In the genomic region with DNA sequence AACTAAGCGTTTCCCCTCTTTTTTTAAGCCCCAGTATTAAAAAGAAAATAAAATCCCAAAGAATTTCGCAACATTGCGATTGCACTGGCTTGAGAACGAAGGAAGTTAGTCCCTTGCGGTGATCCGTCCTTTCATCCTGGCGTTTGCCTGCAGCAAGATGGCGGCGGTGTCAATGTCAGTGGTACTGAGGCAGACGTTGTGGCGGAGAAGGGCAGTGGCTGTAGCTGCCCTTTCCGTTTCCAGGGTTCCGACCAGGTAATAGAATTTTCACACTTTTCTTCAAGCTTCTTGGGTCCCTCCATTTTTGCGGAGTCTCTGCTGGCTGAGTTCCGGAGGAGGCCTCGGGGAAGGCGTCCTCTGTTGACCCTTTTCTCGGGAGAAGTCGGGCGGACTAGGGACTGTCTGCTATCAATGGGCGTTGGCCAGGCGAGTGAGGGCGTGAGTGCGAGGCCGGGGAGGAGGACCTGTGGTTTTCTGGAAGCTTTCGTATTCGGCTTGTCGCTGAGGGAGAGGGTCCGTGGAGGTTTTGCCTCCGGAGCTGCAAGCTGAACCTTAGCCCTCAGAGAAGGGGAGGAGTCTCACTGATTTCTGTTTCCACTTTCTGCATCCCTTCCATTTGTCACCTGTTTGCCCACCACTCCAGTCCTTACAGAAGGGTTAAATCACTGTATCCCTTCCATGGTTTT, we compare ENCODE assay signal across 8 cellular contexts. TPM values are rescaled to one million over a fixed set of nuclear protein-coding genes. Genes with fewer than 3 reads are reported as not detected.
A peak's percentile ranks its signal among the peaks of the same experiment; 100 is the strongest.
DNase-seq lines count a peak whose midpoint lies in the region; ATAC-seq and TF ChIP-seq lines count a peak whose summit lies in the region.

A gene (plus strand): TSS at position 134 of the 686 bp plus-strand sequence. CDS start 24 bp downstream, at position 158.

- H3K9ac ChIP-seq in HUES64 (ENCODE audit: low read depth, low read length) (peak within 1 kb of the TSS; percentile 93), mucosa of rectum (ENCODE audit: low read depth in 1 of 2, low read length in 2 of 2) (peak within 1 kb of the TSS; percentile 83 to 96)

- H3K4me1 ChIP-seq in HUES64 (ENCODE audit: insufficient read depth, low read length) (peaks cover 7% of the 10 kb centered on the region; the same call in 1 of the 2 replicates), mucosa of rectum (ENCODE audit: control insufficient read depth in 2 of 2, insufficient read depth in 2 of 2, low read length in 2 of 2) (peaks cover 0 to 7% of the 10 kb centered on the region in 2 donors)

- no peaks in the 10 kb centered on the region; the same call in 1 of the 2 replicates for H3K36me3 ChIP-seq in HUES64 (ENCODE audit: insufficient read depth, low read length)
- H3K36me3 ChIP-seq in mucosa of rectum (ENCODE audit: control insufficient read depth in 2 of 2, insufficient read depth in 2 of 2, low read length in 2 of 2): no peaks in the 10 kb centered on the region

- no peaks in the 10 kb centered on the region for H3K9me3 Mint-ChIP-seq in Calu3 (ENCODE audit: low read depth, unreplicated experiment)

- H3K27me3 Mint-ChIP-seq in Calu3 (ENCODE audit: unreplicated experiment): no peaks in the 10 kb centered on the region

- TSS peak; percentile 91 for BruUV-seq in Calu3 (replicated peaks; lab: Mats Ljungman, UMichigan)

- H3K4me3 Mint-ChIP-seq in Calu3 (ENCODE audit: low read depth, unreplicated experiment): peak within 1 kb of the TSS; percentile 95

- no peak for TF ChIP-seq CTCF in Calu3 (IDR thresholded peaks at IDR 0.05; ENCODE audit: unreplicated experiment)

- DNase-seq in Calu3 (peak; percentile 89), OCI-M1 (lab: John Stamatoyannopoulos, UW) (peak; percentile 95), activated T-cell treated with anti-CD3 and anti-CD28 coated beads for 48 hours (ENCODE audit: low read depth) (peak; percentile 69), erythroblast (lab: John Stamatoyannopoulos, UW) (peak; percentile 93 to 94)
- DNase-seq in stimulated activated CD8-positive, alpha-beta memory T cell treated with anti-CD3 and anti-CD28 coated beads, Interleukin-4, amount 100 ng/mL, for 48 hours: peak; percentile 88

- intact Hi-C loops in Calu3 (cut with micrococcal nuclease; ENCODE audit: unreplicated experiment): no loop called here

- ATAC-seq in GM21447 (IDR thresholded peaks at IDR 0.05; ENCODE audit: unreplicated experiment): peak; percentile 94

- WGBS in HUES64: under 1% methylated on average over 30 of the region's 30 CpGs

- peak within 1 kb of the TSS; percentile 79 for H3K27ac ChIP-seq in HUES64 (ENCODE audit: low read depth, low read length)
- peak within 1 kb of the TSS; percentile 83 to 89 for H3K27ac ChIP-seq in mucosa of rectum (ENCODE audit: low read depth in 2 of 2, low read length in 2 of 2)

- H3K9me3 ChIP-seq in HUES64 (ENCODE audit: insufficient read depth, low read depth, low read length): peaks cover 11% of the 10 kb centered on the region
- H3K9me3 ChIP-seq in mucosa of rectum (ENCODE audit: control insufficient read depth in 2 of 2, low read length in 2 of 2): peaks cover 0 to 2% of the 10 kb centered on the region in 2 donors

- H3K27me3 ChIP-seq in HUES64 (ENCODE audit: insufficient read depth, low read length): no peaks in the 10 kb centered on the region
- H3K27me3 ChIP-seq in mucosa of rectum (ENCODE audit: control insufficient read depth in 2 of 2, insufficient read depth in 2 of 2, low read length in 2 of 2): no peaks in the 10 kb centered on the region

- peaks cover 17% of the 10 kb centered on the region for H3K4me1 Mint-ChIP-seq in Calu3 (ENCODE audit: low read depth, unreplicated experiment)

- CTCF ChIA-PET in Calu3 (lab: Charles Lee): no interaction called here

- H3K36me3 Mint-ChIP-seq in Calu3 (ENCODE audit: insufficient read depth, unreplicated experiment): peaks cover 18% of the 10 kb centered on the region

- H3K4me3 ChIP-seq in HUES64 (ENCODE audit: low read length): peak within 1 kb of the TSS; percentile 95
- H3K4me3 ChIP-seq in mucosa of rectum (ENCODE audit: low read length in 2 of 2): peak within 1 kb of the TSS; percentile 87 to 98

- H3K27ac Mint-ChIP-seq in Calu3 (ENCODE audit: unreplicated experiment): peak within 1 kb of the TSS; percentile 92

- peak; percentile 89 for TF ChIP-seq POLR2A in erythroblast (IDR thresholded peaks at IDR 0.05; ENCODE audit: low read length)

RNA-seq across cellular contexts. Expression of the gene that starts here (rescaled TPM):
- total RNA-seq in Calu3 (2022): 71.0 TPM in 2 replicates
- 98.8 TPM for polyA plus RNA-seq in HUES64 (2013, experiment 1 of 2)
- polyA plus RNA-seq in HUES64 (2013, experiment 2 of 2): 123 TPM

Comparison
In these comparisons a context has a peak if more than half of its experiments do, and no peak if none do; other contexts are left out.
1. Peak in every context shown above with its lines: DNase-seq, ATAC-seq, H3K4me3 ChIP-seq and H3K27ac ChIP-seq.